Comparison of ENCODE assay signal across 1 cellular context in the genomic region with DNA sequence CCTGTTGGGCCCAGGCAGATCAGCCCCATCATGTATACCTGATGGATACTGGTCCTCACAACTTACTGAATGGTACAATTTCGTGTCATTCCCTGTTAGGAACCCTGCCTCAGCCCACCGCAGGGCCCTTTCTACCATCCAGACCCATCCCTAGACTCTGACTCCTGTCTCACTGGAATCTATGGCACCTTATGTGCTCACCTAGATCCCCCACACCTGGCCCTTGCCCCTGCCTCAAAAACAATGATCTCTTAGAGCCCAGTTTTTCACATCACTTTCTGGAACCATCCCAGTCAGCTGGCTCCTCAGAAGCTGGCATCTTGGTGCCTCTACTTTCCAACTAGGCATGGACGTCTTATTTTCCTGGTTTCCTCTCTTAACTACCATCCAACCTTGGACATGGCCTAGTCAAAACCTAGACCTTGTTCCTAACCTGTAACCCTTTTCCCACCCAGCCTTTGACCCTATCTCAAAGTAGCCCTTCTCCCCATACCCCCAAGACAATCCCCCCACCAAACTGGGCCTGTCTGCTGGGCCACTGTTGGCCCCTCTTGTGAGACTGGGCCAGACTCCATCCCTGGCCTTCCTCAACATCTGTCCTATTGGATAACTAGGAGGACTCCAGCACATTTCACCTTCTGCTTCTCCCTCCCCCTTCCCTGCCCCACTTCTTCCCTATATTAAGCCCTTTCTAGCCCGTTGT.
TF ChIP-seq lines count a peak whose summit lies in the region.

No MANE protein-coding gene starts in this region.

TF ChIP-seq in liver, 16 proteins besides CTCF, POLR2A, EP300 and RAD21:
- TF ChIP-seq FOXA1 (IDR thresholded peaks at IDR 0.05) (no peak), JUND (IDR thresholded peaks at IDR 0.05) (no peak), HNF4A (conservative IDR thresholded peaks at IDR 0.05) (no peak), RXRA (IDR thresholded peaks at IDR 0.05) (no peak)
- TF ChIP-seq, protein P1, sequence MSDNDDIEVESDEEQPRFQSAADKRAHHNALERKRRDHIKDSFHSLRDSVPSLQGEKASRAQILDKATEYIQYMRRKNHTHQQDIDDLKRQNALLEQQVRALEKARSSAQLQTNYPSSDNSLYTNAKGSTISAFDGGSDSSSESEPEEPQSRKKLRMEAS (IDR thresholded peaks at IDR 0.05): no peak
